4 cellular contexts compared by ENCODE assay signal in genomic region chr6:143855057-143855456, GRCh38. TPM values are rescaled to one million over a fixed set of nuclear protein-coding genes. Genes with fewer than 3 reads are reported as not detected.
"Had no signal": no experiment of that assay in that cellular context is flagged by ENCODE, and none has a peak within 500 bp of the region (broad histone marks: within the 10 kb centered on the region; RNA-seq: fewer than 3 reads in every experiment).

No MANE protein-coding gene starts in this region.

RNA-seq across cellular contexts. Expression of gene ZC2HC1B, which starts 9.2 kb away (rescaled TPM):
- total RNA-seq: HT-29, HT1080, IMR-90 had no signal
- polyA plus RNA-seq: IgD-negative memory B cell, IMR-90 had no signal
